1 cellular context compared by ENCODE assay signal in the genomic region with DNA sequence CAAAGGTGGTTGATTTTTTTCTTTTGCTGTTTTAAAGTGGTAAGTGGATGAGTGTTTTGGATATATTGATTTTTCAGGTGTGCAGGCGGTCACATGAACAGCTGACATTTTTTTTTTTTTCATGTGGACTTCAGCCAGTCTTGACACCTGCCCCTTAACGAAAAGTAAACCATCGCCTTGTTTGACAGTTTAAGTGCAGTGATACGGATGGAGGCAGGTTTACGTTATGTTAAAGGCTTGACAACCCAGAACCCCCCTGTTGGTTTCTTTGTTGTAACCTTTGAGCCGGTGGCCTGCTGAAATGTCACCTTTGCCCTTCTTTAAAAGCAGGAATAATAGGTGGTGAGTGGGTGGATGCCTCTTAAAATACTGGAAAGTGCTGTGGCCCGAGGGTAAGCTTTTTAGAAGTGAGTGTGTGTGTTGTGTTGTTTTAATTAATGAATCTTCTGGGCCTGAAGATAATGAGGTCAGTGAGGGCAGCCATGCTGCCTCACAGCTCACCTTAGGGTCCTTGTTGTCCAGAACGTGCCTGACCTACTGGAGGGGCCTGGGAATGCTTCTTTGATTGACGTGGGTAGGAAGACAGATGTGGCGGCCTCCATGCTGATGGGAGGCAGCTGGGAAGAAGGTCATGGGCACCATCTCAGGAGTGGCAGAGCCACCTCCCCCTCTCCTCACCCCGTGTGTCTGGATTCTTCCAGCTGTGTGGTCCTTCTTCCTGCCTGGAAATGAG.
TF ChIP-seq lines count a peak whose summit lies in the region.

No MANE protein-coding gene starts in this region.

TF ChIP-seq in liver, 16 proteins besides CTCF, POLR2A, EP300 and RAD21 (continued from another document):
- TF ChIP-seq, protein P1, sequence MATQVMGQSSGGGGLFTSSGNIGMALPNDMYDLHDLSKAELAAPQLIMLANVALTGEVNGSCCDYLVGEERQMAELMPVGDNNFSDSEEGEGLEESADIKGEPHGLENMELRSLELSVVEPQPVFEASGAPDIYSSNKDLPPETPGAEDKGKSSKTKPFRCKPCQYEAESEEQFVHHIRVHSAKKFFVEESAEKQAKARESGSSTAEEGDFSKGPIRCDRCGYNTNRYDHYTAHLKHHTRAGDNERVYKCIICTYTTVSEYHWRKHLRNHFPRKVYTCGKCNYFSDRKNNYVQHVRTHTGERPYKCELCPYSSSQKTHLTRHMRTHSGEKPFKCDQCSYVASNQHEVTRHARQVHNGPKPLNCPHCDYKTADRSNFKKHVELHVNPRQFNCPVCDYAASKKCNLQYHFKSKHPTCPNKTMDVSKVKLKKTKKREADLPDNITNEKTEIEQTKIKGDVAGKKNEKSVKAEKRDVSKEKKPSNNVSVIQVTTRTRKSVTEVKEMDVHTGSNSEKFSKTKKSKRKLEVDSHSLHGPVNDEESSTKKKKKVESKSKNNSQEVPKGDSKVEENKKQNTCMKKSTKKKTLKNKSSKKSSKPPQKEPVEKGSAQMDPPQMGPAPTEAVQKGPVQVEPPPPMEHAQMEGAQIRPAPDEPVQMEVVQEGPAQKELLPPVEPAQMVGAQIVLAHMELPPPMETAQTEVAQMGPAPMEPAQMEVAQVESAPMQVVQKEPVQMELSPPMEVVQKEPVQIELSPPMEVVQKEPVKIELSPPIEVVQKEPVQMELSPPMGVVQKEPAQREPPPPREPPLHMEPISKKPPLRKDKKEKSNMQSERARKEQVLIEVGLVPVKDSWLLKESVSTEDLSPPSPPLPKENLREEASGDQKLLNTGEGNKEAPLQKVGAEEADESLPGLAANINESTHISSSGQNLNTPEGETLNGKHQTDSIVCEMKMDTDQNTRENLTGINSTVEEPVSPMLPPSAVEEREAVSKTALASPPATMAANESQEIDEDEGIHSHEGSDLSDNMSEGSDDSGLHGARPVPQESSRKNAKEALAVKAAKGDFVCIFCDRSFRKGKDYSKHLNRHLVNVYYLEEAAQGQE (IDR thresholded peaks at IDR 0.05), result no peak
TF ChIP-seq in liver: peak in this region for 9.
